In the genomic region with DNA sequence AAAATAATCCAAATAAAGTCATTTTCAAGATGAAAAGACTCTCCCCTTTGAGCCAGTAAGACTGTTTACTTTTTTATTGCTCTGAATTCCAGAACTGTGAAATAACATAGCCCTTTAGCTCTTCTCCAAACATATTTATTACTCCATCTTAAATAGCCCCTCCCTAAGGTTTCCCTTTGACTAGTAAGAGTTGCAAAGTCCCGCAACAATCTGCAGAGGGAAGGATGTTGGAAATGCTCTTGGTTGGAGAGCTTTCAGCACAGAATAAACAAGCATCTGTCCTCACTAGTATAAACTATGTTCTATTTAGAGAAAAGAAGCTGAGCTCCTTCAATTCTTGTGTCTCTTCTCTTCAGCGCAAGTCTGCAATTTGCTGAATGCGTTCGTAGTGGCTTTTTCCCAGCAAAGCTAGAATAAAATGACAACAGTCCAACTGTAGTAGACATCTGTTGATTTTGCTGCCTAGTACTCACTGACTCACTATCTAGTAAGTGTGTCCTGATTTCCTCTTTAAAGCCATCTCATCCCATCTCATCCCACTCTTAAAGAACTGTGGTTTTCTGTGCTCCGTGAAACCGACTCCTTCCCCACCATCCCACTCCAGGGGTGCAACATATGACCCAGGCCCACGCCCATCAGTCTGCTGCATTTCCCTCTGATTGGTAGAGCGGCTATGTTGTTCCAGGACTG, we compare ENCODE assay signal across 13 cellular contexts.
DNase-seq lines count a peak whose midpoint lies in the region; ATAC-seq and TF ChIP-seq lines count a peak whose summit lies in the region.
"Had no signal": no experiment of that assay in that cellular context is flagged by ENCODE, and none has a peak within 500 bp of the region (broad histone marks: within the 10 kb centered on the region; RNA-seq: fewer than 3 reads in every experiment).

No MANE protein-coding gene starts in this region.

- TF ChIP-seq EP300 in sigmoid colon (IDR thresholded peaks at IDR 0.05): peak in 1 of 4 donors; percentile 48

- H3K9me3 Mint-ChIP-seq in activated CD4-positive, alpha-beta memory T cell treated with anti-CD3 and anti-CD28 coated beads for 36 hours: peaks cover 14% of the 10 kb centered on the region

- H3K27me3 ChIP-seq in SJCRH30 (no peaks in the 10 kb centered on the region), heart left ventricle (no peaks in the 10 kb centered on the region), sigmoid colon (no peaks in the 10 kb centered on the region)

- peaks cover 6% of the 10 kb centered on the region for H3K4me1 Mint-ChIP-seq in activated CD4-positive, alpha-beta memory T cell treated with anti-CD3 and anti-CD28 coated beads for 36 hours (ENCODE audit: low read depth)

- ATAC-seq in heart left ventricle (peak in 2 of 4 donors; percentile 57 to 59), GM21381 (IDR thresholded peaks at IDR 0.05; ENCODE audit: unreplicated experiment) (no peak), HG03097 (IDR thresholded peaks at IDR 0.05; ENCODE audit: low FRiP score, unreplicated experiment) (no peak)
- ATAC-seq: activated naive CD4-positive, alpha-beta T cell treated with anti-CD3 and anti-CD28 coated beads, Interleukin-2, amount 50 U/mL, for 72 hours had no signal

- TF ChIP-seq CTCF in heart left ventricle (IDR thresholded peaks at IDR 0.05) (no peak), sigmoid colon (IDR thresholded peaks at IDR 0.05) (no peak), RWPE1 (conservative IDR thresholded peaks at IDR 0.05; ENCODE audit: low read depth) (no peak)

- TF ChIP-seq POLR2A in heart left ventricle (IDR thresholded peaks at IDR 0.05) (no peak), sigmoid colon (IDR thresholded peaks at IDR 0.05) (no peak)

- H3K9me3 ChIP-seq in SJCRH30 (replicated peaks) (no peaks in the 10 kb centered on the region), heart left ventricle (peaks cover 0 to 2% (median 0%) of the 10 kb centered on the region in 12 donors), sigmoid colon (no peaks in the 10 kb centered on the region)

- POLR2A ChIA-PET in activated CD4-positive, alpha-beta memory T cell treated with anti-CD3 and anti-CD28 coated beads for 36 hours (lab: Charles Lee): no interaction called here
- POLR2A ChIA-PET in RWPE1 (lab: Yijun Ruan, JAX; ENCODE audit: low non-redundant PET): no interaction called here

- H3K4me3 ChIP-seq in SJCRH30 (0 out of 2 replicates have a peak overlapping the region, but pooled peaks have one; percentile 8), heart left ventricle (peak overlapping the region in 1 of 12 donors; percentile 4), sigmoid colon (no peak overlapping the region)

- H3K4me3 Mint-ChIP-seq in activated CD4-positive, alpha-beta memory T cell treated with anti-CD3 and anti-CD28 coated beads for 36 hours: no peak overlapping the region

- H3K27ac ChIP-seq in SJCRH30: no peak overlapping the region
- peak overlapping the region in 9 of 12 donors; percentile 12 to 64 (median 46) for H3K27ac ChIP-seq in heart left ventricle
- H3K27ac ChIP-seq in sigmoid colon: peak overlapping the region; percentile 25 to 70 (median 61)
- no peak overlapping the region for H3K27ac ChIP-seq in RWPE1

- H3K27ac Mint-ChIP-seq in activated CD4-positive, alpha-beta memory T cell treated with anti-CD3 and anti-CD28 coated beads for 36 hours: no peak overlapping the region
- H3K27ac Mint-ChIP-seq: activated naive CD4-positive, alpha-beta T cell treated with anti-CD3 and anti-CD28 coated beads, Interleukin-2, amount 50 U/mL, for 72 hours had no signal

- H3K36me3 ChIP-seq in SJCRH30: no peaks in the 10 kb centered on the region
- no peaks in the 10 kb centered on the region for H3K36me3 ChIP-seq in heart left ventricle
- no peaks in the 10 kb centered on the region for H3K36me3 ChIP-seq in sigmoid colon

- CTCF ChIA-PET in activated CD4-positive, alpha-beta memory T cell treated with anti-CD3 and anti-CD28 coated beads for 36 hours (lab: Charles Lee): no interaction called here
- CTCF ChIA-PET in RWPE1 (lab: Yijun Ruan, JAX): interaction anchor here (0.6 kb wide), 2 partner anchors 34 to 485 kb away, joined by 4 to 6 read pairs; no protein-coding TSS in a partner anchor

- H3K27me3 Mint-ChIP-seq in activated CD4-positive, alpha-beta memory T cell treated with anti-CD3 and anti-CD28 coated beads for 36 hours: no peaks in the 10 kb centered on the region

- H3K4me1 ChIP-seq in SJCRH30 (0 out of 2 replicates have a peak, but pooled peaks cover 2% of the 10 kb centered on the region), heart left ventricle (peaks cover 0 to 21% (median 0%) of the 10 kb centered on the region in 12 donors), sigmoid colon (peaks cover 0 to 83% (median 74%) of the 10 kb centered on the region in 4 donors)

- H3K36me3 Mint-ChIP-seq in activated CD4-positive, alpha-beta memory T cell treated with anti-CD3 and anti-CD28 coated beads for 36 hours: peaks cover 8% of the 10 kb centered on the region

- peak; percentile 51 for DNase-seq in CD1c-positive myeloid dendritic cell (ENCODE audit: extremely low spot score)
- no peak for DNase-seq in SJCRH30
- no peak for DNase-seq in heart left ventricle
- DNase-seq in sigmoid colon: peak; percentile 72
- no peak for DNase-seq in activated CD4-positive, alpha-beta memory T cell treated with anti-CD3 and anti-CD28 coated beads for 36 hours
- no peak for DNase-seq in RWPE1 (ENCODE audit: low spot score)
- DNase-seq: activated CD4-positive, alpha-beta T cell treated with anti-CD3 and anti-CD28 coated beads, Interleukin-2, amount 50 U/mL, for 48 hours; effector CD4-positive, alpha-beta T cell; nucleus accumbens; SIG-M5 had no signal

- 70 to 79% (median 77%) methylated on average over 8 of the region's 8 CpGs for WGBS in heart left ventricle, 4 donors
- WGBS in sigmoid colon, 2 donors: 76 to 77% methylated on average over 8 of the region's 8 CpGs

- intact Hi-C loops in heart left ventricle (cut with DNase I): no loop called here
- intact Hi-C loops in sigmoid colon (cut with DNase I): no loop called here
- intact Hi-C loops in activated CD4-positive, alpha-beta memory T cell treated with anti-CD3 and anti-CD28 coated beads for 36 hours (cut with micrococcal nuclease): no loop called here

Comparison
In these comparisons a context has a peak if more than half of its experiments do, and no peak if none do; other contexts are left out.
1. DNase-seq: peak in CD1c-positive myeloid dendritic cell (single experiment) and sigmoid colon (single experiment); none in SJCRH30 (0 of 2), heart left ventricle (0 of 5), activated CD4-positive, alpha-beta memory T cell treated with anti-CD3 and anti-CD28 coated beads for 36 hours (single experiment) and RWPE1 (single experiment).
2. H3K27ac ChIP-seq: peak in heart left ventricle (9 of 12) and sigmoid colon (4 of 4); none in SJCRH30 (single experiment) and RWPE1 (single experiment).